ENCODE assay signal across 1 cellular context in genomic region chr14:50559990-50560928, GRCh38.
TF ChIP-seq lines count a peak whose summit lies in the region.

ATL1 (plus strand) TSS chr14:50560145; CDS start chr14:50560266, 121 bp downstream.

TF ChIP-seq in Ishikawa, 13 proteins besides CTCF, POLR2A, EP300 and RAD21 (continued from another document):
- TF ChIP-seq ZBTB7A (IDR thresholded peaks at IDR 0.05; ENCODE audit: low read depth) (0 out of 2 replicates have a peak, but pooled peaks have one; percentile 82), USF1 (IDR thresholded peaks at IDR 0.05) (no peak), TCF12 (IDR thresholded peaks at IDR 0.05; ENCODE audit: low read depth) (no peak; the same call in 1 of the 2 replicates), CEBPB (IDR thresholded peaks at IDR 0.05) (no peak), MAX (IDR thresholded peaks at IDR 0.05) (peak; percentile 67), TAF1 (IDR thresholded peaks at IDR 0.05; ENCODE audit: low read depth) (no peak)
